ENCODE assay signal across 9 cellular contexts in the genomic region with DNA sequence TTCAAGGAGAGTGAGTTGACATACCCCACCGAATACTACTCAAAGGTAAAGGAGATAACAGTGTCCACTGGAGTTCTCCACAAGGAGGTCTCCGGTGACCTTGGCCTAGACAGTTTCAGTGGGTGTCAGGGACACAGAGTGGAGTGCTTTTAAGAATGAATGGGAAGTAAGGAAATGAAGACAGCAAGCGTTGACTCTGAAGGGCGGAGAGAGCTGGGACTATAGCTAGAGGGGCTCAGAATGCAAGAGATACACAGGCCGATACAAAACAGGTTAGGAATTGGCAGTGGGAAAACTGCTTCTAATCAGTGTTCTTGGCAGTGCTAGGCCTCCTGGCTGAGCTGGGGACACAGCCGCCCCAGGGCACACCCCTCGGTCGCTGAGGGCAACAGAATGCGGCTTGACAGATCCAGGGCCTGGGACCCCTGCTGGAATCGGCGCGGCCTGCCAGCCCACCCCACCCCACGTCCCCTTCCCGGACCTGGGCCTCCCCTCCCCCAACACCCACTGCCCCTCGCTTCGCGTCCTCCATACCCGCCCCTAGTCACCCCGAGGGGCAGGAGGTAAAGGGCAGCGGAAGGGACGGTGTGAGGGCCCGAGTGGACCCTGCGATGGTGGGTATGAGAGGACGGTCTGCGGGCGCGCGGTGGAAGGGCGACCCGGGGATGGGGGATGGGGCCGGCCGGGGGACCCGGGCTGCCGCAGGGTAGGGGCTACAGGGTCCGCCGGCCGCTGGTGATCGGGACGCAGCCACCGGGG. TPM values are rescaled to one million over a fixed set of nuclear protein-coding genes. Genes with fewer than 3 reads are reported as not detected.
A peak's percentile ranks its signal among the peaks of the same experiment; 100 is the strongest.
DNase-seq lines count a peak whose midpoint lies in the region; ATAC-seq and TF ChIP-seq lines count a peak whose summit lies in the region.
"Had no signal": no experiment of that assay in that cellular context is flagged by ENCODE, and none has a peak within 500 bp of the region (broad histone marks: within the 10 kb centered on the region; RNA-seq: fewer than 3 reads in every experiment).

No MANE protein-coding gene starts in this region.

- H3K9me3 ChIP-seq in CD4-positive, alpha-beta T cell (ENCODE audit: control insufficient read depth, low read length): no peaks in the 10 kb centered on the region

- peak in 1 of 10 experiments; percentile 16 for DNase-seq in CD4-positive, alpha-beta T cell
- peak; percentile 39 for DNase-seq in HEK293T (ENCODE audit: extremely low spot score)
- peak in 1 of 2 donors; percentile 8 for DNase-seq in cardiac fibroblast (ENCODE audit: low read depth in 2 of 2)
- DNase-seq in lung microvascular endothelial cell (ENCODE audit: low read depth in 2 of 2): peak; percentile 5 to 7
- no peak for DNase-seq in omental fat pad (ENCODE audit: low spot score)
- no peak for DNase-seq in cerebellar nuclear complex (lab: John Stamatoyannopoulos, UW)
- DNase-seq in NCI-H774 (lab: John Stamatoyannopoulos, UW): no peak

- intact Hi-C loops in CD4-positive, alpha-beta T cell (cut with DNase I, micrococcal nuclease): loop anchor here (1.0 to 10.0 kb wide), 7 partner anchors 15 to 1096 kb away; partner anchors contain the start of genes CNGA4 (in 1 of the 2), FHIP1B (in 1 of the 2), PPFIBP2 (in 1 of the 2) and SMPD1 (in 1 of the 2)

- H3K36me3 Mint-ChIP-seq in CD4-positive, alpha-beta T cell (ENCODE audit: low read depth): no peaks in the 10 kb centered on the region

- H3K4me3 ChIP-seq in cardiac fibroblast (replicated peaks in 1 of 2; ENCODE audit: low read depth in 2 of 2, low read length in 2 of 2): peak overlapping the region; percentile 74 to 80

- no peaks in the 10 kb centered on the region for H3K9me3 Mint-ChIP-seq in CD4-positive, alpha-beta T cell

- peaks cover 10% of the 10 kb centered on the region for H3K4me1 Mint-ChIP-seq in CD4-positive, alpha-beta T cell (ENCODE audit: low read depth)

- peak overlapping the region; percentile 92 for H3K27ac ChIP-seq in CD4-positive, alpha-beta T cell (ENCODE audit: low read depth, low read length)

- no peak for TF ChIP-seq CTCF in CD4-positive, alpha-beta T cell (IDR thresholded peaks at IDR 0.05)
- TF ChIP-seq CTCF in cardiac fibroblast (IDR thresholded peaks at IDR 0.05; ENCODE audit: low read depth, low read length) (no peak), omental fat pad (IDR thresholded peaks at IDR 0.05) (no peak)

- peaks cover 2% of the 10 kb centered on the region for H3K27me3 Mint-ChIP-seq in CD4-positive, alpha-beta T cell

- H3K27me3 ChIP-seq in CD4-positive, alpha-beta T cell (ENCODE audit: control insufficient read depth, insufficient read depth, low read length): no peaks in the 10 kb centered on the region

- ATAC-seq in CD4-positive, alpha-beta T cell (ENCODE audit: poor library complexity): no peak
- ATAC-seq in omental fat pad (ENCODE audit: low FRiP score) (no peak), GM21423 (IDR thresholded peaks at IDR 0.05; ENCODE audit: unreplicated experiment) (no peak)

- CTCF ChIA-PET in CD4-positive, alpha-beta T cell (lab: Charles Lee): interaction anchor here (1.0 to 5.8 kb wide), 5 partner anchors 16 to 39 kb away, joined by 3 to 21 read pairs (median 9); no protein-coding TSS in a partner anchor
- CTCF ChIA-PET in HEK293T (lab: Yijun Ruan, JAX): no interaction called here

- H3K27ac Mint-ChIP-seq in CD4-positive, alpha-beta T cell: no peak overlapping the region

- POLR2A ChIA-PET in CD4-positive, alpha-beta T cell (lab: Charles Lee): interaction anchor here (1.0 to 6.4 kb wide), 13 partner anchors 8 to 265 kb away, joined by 3 to 163 read pairs (median 13); partner anchors contain the start of genes ARFIP2, ILK, MRPL17 and SMPD1
- POLR2A ChIA-PET in HEK293T (lab: Yijun Ruan, JAX): interaction anchor here (0.6 to 2.2 kb wide), 20 partner anchors 8 to 186 kb away, joined by 3 to 28 read pairs (median 8); partner anchors contain the start of genes ARFIP2, HPX, SMPD1 and TIMM10B

- H3K4me3 Mint-ChIP-seq in CD4-positive, alpha-beta T cell: no peak overlapping the region

TF ChIP-seq in HEK293T, 16 proteins besides CTCF, POLR2A, EP300 and RAD21:
- no peak for TF ChIP-seq NFRKB (IDR thresholded peaks at IDR 0.05)
- TF ChIP-seq L3MBTL2 (conservative IDR thresholded peaks at IDR 0.05): no peak
- TF ChIP-seq CTBP1 (IDR thresholded peaks at IDR 0.05; ENCODE audit: borderline replicate concordance): no peak
- TF ChIP-seq LEF1 (IDR thresholded peaks at IDR 0.05; ENCODE audit: borderline replicate concordance): no peak
TF ChIP-seq in HEK293T: peak in this region for 0.

RNA-seq across cellular contexts. Expression of gene APBB1, which starts 0.5 kb away (rescaled TPM):
- total RNA-seq in CD4-positive, alpha-beta T cell: 100 to 1,000 TPM; 182 to 184 TPM
- total RNA-seq in lung microvascular endothelial cell: 26.6 and 29.2 TPM in 2 replicates
- total RNA-seq in omental fat pad: 10 to 100 TPM; 19.8 to 39.9 (median 33.3) TPM

RNA-seq across cellular contexts. Expression of gene HPX, which starts 22.4 kb away (rescaled TPM):
- under 1 TPM; 0.52 to 0.87 TPM for total RNA-seq in CD4-positive, alpha-beta T cell
- 0.22 TPM in 1 of 2 replicates, not detected in the other for total RNA-seq in lung microvascular endothelial cell
- total RNA-seq in omental fat pad: 1 to 10 TPM; 1.7 to 2.5 (median 2.0) TPM
- total RNA-seq: LHCN-M2 had no signal

RNA-seq across cellular contexts. Expression of gene SMPD1, which starts 28.1 kb away (rescaled TPM):
- 10 to 100 TPM; 70.9 to 75.0 TPM for total RNA-seq in CD4-positive, alpha-beta T cell
- total RNA-seq in lung microvascular endothelial cell (14.6 and 20.0 TPM in 2 replicates), omental fat pad (10 to 100 TPM; 21.4 to 23.7 (median 22.5) TPM)

RNA-seq across cellular contexts. Expression of gene TRIM3, which starts 55.4 kb away (rescaled TPM):
- 10 to 100 TPM; 16.4 to 16.6 TPM for total RNA-seq in CD4-positive, alpha-beta T cell
- total RNA-seq in lung microvascular endothelial cell (15.3 and 21.6 TPM in 2 replicates), omental fat pad (10 to 100 TPM; 16.9 to 27.4 (median 22.1) TPM)

Comparison
In these comparisons a context has a peak if more than half of its experiments do, and no peak if none do; other contexts are left out.
1. DNase-seq: peak in HEK293T (single experiment) and lung microvascular endothelial cell (2 of 2); none in omental fat pad (single experiment), cerebellar nuclear complex (0 of 2) and NCI-H774 (single experiment).